ENCODE assay signal across 8 cellular contexts in the genomic region with DNA sequence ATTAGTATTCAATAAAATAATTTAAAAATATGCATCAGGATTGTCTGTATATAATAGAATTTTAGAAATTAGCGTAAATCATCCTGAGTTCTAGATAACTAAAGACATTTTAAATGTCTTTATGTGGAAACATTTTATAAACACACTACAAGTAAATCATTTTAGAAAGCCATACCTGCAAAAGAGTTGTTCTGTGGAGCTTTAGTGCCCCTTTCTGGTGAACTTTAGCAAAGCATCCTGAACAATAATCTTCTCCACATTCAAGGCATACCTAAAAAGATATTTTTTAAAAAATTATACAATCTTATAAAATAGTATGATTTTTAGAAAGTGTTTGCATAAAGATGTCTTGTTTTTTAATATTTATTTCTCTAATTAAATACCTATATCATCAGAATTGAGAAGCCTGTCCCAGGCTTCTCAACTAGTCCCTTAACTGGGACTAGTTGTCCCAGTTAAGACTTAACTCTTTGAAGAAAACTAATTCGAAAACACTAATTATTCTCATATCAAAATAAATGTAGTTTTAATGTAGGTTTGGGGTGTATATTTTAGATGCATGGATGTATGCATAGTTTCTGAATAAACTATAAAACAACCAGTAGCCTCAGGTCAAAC. TPM values are rescaled to one million over a fixed set of nuclear protein-coding genes. Genes with fewer than 3 reads are reported as not detected.
DNase-seq lines count a peak whose midpoint lies in the region; ATAC-seq, FAIRE-seq and TF ChIP-seq lines count a peak whose summit lies in the region.

No MANE protein-coding gene starts in this region.

- H3K9me2 ChIP-seq in SK-N-SH: no peaks in the 10 kb centered on the region

- H2AFZ ChIP-seq in SK-N-SH (ENCODE audit: low read depth) (no peak overlapping the region), keratinocyte (ENCODE audit: control insufficient read depth, low read length) (no peak overlapping the region)

- no peaks in the 10 kb centered on the region for H3F3A ChIP-seq in SK-N-SH (replicated peaks; ENCODE audit: insufficient read depth)

- no peak overlapping the region for H3K9ac ChIP-seq in SK-N-SH
- no peak overlapping the region for H3K9ac ChIP-seq in keratinocyte (ENCODE audit: control insufficient read depth, extremely low read depth, insufficient read depth, low read length)

- TF ChIP-seq CTCF in SK-N-SH (IDR thresholded peaks at IDR 0.05) (peak; percentile 72), keratinocyte (optimal IDR thresholded peaks at IDR 0.05 in 1 of 3, IDR thresholded peaks at IDR 0.05 in 1 of 3, conservative IDR thresholded peaks at IDR 0.05 in 1 of 3; ENCODE audit: extremely low read depth in 1 of 3, insufficient read depth in 2 of 3, low read length in 3 of 3) (peak in 2 of 3 experiments; percentile 32 to 36)

- DNase-seq in DMS53 (lab: John Stamatoyannopoulos, UW) (peak; percentile 55), HT-29 (ENCODE audit: low spot score) (peak; percentile 67), SK-N-SH (no peak), keratinocyte (ENCODE audit: low read depth, low spot score) (no peak), dedifferentiated amniotic fluid mesenchymal stem cell (ENCODE audit: extremely low spot score) (no peak), HPDE6-E6E7 (ENCODE audit: extremely low spot score) (no peak)

- H4K20me1 ChIP-seq in SK-N-SH (ENCODE audit: insufficient read depth): no peaks in the 10 kb centered on the region
- H4K20me1 ChIP-seq in keratinocyte (ENCODE audit: control insufficient read depth, extremely low read depth, insufficient read depth, low read length): no peaks in the 10 kb centered on the region

- ATAC-seq in GM18520 (IDR thresholded peaks at IDR 0.05; ENCODE audit: unreplicated experiment) (no peak), GM19467 (IDR thresholded peaks at IDR 0.05; ENCODE audit: unreplicated experiment) (no peak)

- H3K36me3 ChIP-seq in SK-N-SH (replicated peaks in 1 of 2; ENCODE audit: control insufficient read depth in 1 of 2, insufficient read depth in 2 of 2, low read length in 1 of 2) (no peaks in the 10 kb centered on the region), keratinocyte (ENCODE audit: control insufficient read depth in 2 of 2, extremely low read depth in 1 of 2, insufficient read depth in 2 of 2, low read length in 2 of 2) (no peaks in the 10 kb centered on the region)

- WGBS in SK-N-SH (ENCODE audit: low lambda C conversion rate): 3% methylated on average over 2 of the region's 2 CpGs

- CTCF ChIA-PET in SK-N-SH (lab: Yijun Ruan, JAX): interaction anchor here (0.8 to 1.4 kb wide), 4 partner anchors 9 to 1337 kb away, joined by 3 to 5 read pairs (median 3); no protein-coding TSS in a partner anchor

- TF ChIP-seq EP300 in SK-N-SH (IDR thresholded peaks at IDR 0.05; ENCODE audit: borderline replicate concordance in 1 of 2, low read depth in 1 of 2, low read length in 1 of 2): no peak

- no peak overlapping the region for H3K27ac ChIP-seq in SK-N-SH (ENCODE audit: low read depth in 2 of 2, low read length in 1 of 2)
- H3K27ac ChIP-seq in keratinocyte (ENCODE audit: control insufficient read depth, insufficient read depth, low read length): no peak overlapping the region

- no peaks in the 10 kb centered on the region for H3K4me1 ChIP-seq in SK-N-SH (ENCODE audit: control insufficient read depth in 1 of 2, insufficient read depth in 2 of 2, low read depth in 1 of 2, low read length in 1 of 2)
- H3K4me1 ChIP-seq in keratinocyte (ENCODE audit: control insufficient read depth, extremely low read depth, insufficient read depth, low read length): no peaks in the 10 kb centered on the region

- no peaks in the 10 kb centered on the region for H3K27me3 ChIP-seq in SK-N-SH (ENCODE audit: insufficient read depth)
- H3K27me3 ChIP-seq in keratinocyte (ENCODE audit: control insufficient read depth, extremely low read depth, insufficient read depth, low read length): no peaks in the 10 kb centered on the region

- dilution Hi-C loops in keratinocyte (cut with MboI; ENCODE audit: extremely low pct_ligation_motif_present, low sequenced_read_pairs): no loop called here

- H3K4me3 ChIP-seq in SK-N-SH (ENCODE audit: low read depth in 2 of 2, low read length in 1 of 2) (no peak overlapping the region; a peak in 1 of 4 replicates), keratinocyte (ENCODE audit: control insufficient read depth in 2 of 3, extremely low read depth in 1 of 3, insufficient read depth in 2 of 3, low read depth in 1 of 3, low read length in 3 of 3) (no peak overlapping the region)

- no peak overlapping the region for H3K4me2 ChIP-seq in SK-N-SH
- no peak overlapping the region for H3K4me2 ChIP-seq in keratinocyte (ENCODE audit: control insufficient read depth, extremely low read depth, insufficient read depth, low read depth, low read length)

- POLR2A ChIA-PET in SK-N-SH (lab: Yijun Ruan, JAX): no interaction called here

- H3K79me2 ChIP-seq in SK-N-SH (ENCODE audit: insufficient read depth): no peaks in the 10 kb centered on the region
- H3K79me2 ChIP-seq in keratinocyte (ENCODE audit: control insufficient read depth, insufficient read depth, low read length): no peaks in the 10 kb centered on the region

- no peak for FAIRE-seq in keratinocyte (lab: Jason Lieb, UNC)

- H3K9me3 ChIP-seq in SK-N-SH (no peaks in the 10 kb centered on the region), keratinocyte (ENCODE audit: control insufficient read depth, low read depth, low read length) (no peaks in the 10 kb centered on the region)

- TF ChIP-seq RAD21 in SK-N-SH (IDR thresholded peaks at IDR 0.05; ENCODE audit: low read length): peak; percentile 81

- H3K9me1 ChIP-seq in keratinocyte (ENCODE audit: control insufficient read depth, extremely low read depth, insufficient read depth, low read length): no peaks in the 10 kb centered on the region

TF ChIP-seq in SK-N-SH, 30 proteins besides CTCF, POLR2A, EP300 and RAD21:
- TF ChIP-seq NRF1 (IDR thresholded peaks at IDR 0.05; ENCODE audit: low read depth, low read length) (no peak), CHD2 (IDR thresholded peaks at IDR 0.05; ENCODE audit: low read length, partially characterized antibody) (no peak), MXI1 (IDR thresholded peaks at IDR 0.05; ENCODE audit: low read depth, low read length) (no peak), NFIC (IDR thresholded peaks at IDR 0.05; ENCODE audit: borderline replicate concordance) (no peak), SMC3 (IDR thresholded peaks at IDR 0.05; ENCODE audit: low read depth, low read length) (peak; percentile 30)
- TF ChIP-seq, protein P1, sequence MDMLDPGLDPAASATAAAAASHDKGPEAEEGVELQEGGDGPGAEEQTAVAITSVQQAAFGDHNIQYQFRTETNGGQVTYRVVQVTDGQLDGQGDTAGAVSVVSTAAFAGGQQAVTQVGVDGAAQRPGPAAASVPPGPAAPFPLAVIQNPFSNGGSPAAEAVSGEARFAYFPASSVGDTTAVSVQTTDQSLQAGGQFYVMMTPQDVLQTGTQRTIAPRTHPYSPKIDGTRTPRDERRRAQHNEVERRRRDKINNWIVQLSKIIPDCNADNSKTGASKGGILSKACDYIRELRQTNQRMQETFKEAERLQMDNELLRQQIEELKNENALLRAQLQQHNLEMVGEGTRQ (IDR thresholded peaks at IDR 0.05; ENCODE audit: borderline replicate concordance, low read depth, low read length): no peak
- TF ChIP-seq, protein P2, sequence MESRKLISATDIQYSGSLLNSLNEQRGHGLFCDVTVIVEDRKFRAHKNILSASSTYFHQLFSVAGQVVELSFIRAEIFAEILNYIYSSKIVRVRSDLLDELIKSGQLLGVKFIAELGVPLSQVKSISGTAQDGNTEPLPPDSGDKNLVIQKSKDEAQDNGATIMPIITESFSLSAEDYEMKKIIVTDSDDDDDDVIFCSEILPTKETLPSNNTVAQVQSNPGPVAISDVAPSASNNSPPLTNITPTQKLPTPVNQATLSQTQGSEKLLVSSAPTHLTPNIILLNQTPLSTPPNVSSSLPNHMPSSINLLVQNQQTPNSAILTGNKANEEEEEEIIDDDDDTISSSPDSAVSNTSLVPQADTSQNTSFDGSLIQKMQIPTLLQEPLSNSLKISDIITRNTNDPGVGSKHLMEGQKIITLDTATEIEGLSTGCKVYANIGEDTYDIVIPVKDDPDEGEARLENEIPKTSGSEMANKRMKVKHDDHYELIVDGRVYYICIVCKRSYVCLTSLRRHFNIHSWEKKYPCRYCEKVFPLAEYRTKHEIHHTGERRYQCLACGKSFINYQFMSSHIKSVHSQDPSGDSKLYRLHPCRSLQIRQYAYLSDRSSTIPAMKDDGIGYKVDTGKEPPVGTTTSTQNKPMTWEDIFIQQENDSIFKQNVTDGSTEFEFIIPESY (IDR thresholded peaks at IDR 0.05; ENCODE audit: borderline replicate concordance, low read depth): no peak
TF ChIP-seq in SK-N-SH: peak in this region for 1.

RNA-seq across cellular contexts. Expression of a gene that starts 29.7 kb away (rescaled TPM):
- not detected in 2 replicates for total RNA-seq in HT-29 (2014; rRNA removed; shearing (Covaris generic))
- polyA plus RNA-seq in SK-N-SH (2012; rRNA removed) (0.18 and 0.50 TPM in 2 replicates), keratinocyte (not detected in 3 replicates)
- 0.24 and 0.29 TPM in 2 replicates for polyA plus RNA-seq in SK-N-SH (2012; cell fraction: cytosol; rRNA removed)
- polyA plus RNA-seq in SK-N-SH (2012; cell fraction: nucleus; rRNA removed): 0.31 and 0.95 TPM in 2 replicates
- polyA plus RNA-seq in keratinocyte (2011; ENCODE audit: low read depth): not detected
- not detected in 2 replicates for polyA plus RNA-seq in keratinocyte (2011; cell fraction: cytosol; rRNA removed)
- polyA plus RNA-seq in keratinocyte (2011; cell fraction: nucleus; rRNA removed): 0.04 TPM in 1 of 2 replicates, not detected in the other
- polyA plus RNA-seq in keratinocyte (2012; ENCODE audit: low replicate concordance): not detected in 2 replicates
- not detected in 3 replicates for polyA minus RNA-seq in keratinocyte
- polyA minus RNA-seq in keratinocyte (2011; cell fraction: cytosol; rRNA and poly(A)+ RNA removed): not detected
- not detected in 2 replicates for polyA minus RNA-seq in keratinocyte (2011; cell fraction: nucleus; rRNA and poly(A)+ RNA removed)

Comparison
In these comparisons a context has a peak if more than half of its experiments do, and no peak if none do; other contexts are left out.
1. DNase-seq: peak in DMS53 (single experiment) and HT-29 (single experiment); none in SK-N-SH (single experiment), keratinocyte (single experiment), dedifferentiated amniotic fluid mesenchymal stem cell (single experiment) and HPDE6-E6E7 (single experiment).